33 cellular contexts compared by ENCODE assay signal in genomic region chr10:109047856-109048255, GRCh38.
"Had no signal": no experiment of that assay in that cellular context is flagged by ENCODE, and none has a peak within 500 bp of the region (broad histone marks: within the 10 kb centered on the region; RNA-seq: fewer than 3 reads in every experiment).

No MANE protein-coding gene starts in this region.

- H3K27me3 ChIP-seq: adrenal gland, body of pancreas, brain microvascular endothelial cell, breast epithelium had no signal

- DNase-seq: activated B cell treated with CpG ODN at 0.5 μM for 24 hours; activated CD4-positive, alpha-beta memory T cell treated with anti-CD3 and anti-CD28 coated beads for 36 hours; activated CD4-positive, alpha-beta T cell treated with anti-CD3 and anti-CD28 coated beads for 4 hours; activated CD4-positive, alpha-beta T cell treated with anti-CD3 and anti-CD28 coated beads, Interleukin-2, amount 10 ng/mL, durations not matched to agents 24 days and 14 days; activated CD4-positive, alpha-beta T cell treated with anti-CD3 and anti-CD28 coated beads, Interleukin-2, amount 50 U/mL, for 1 hour; activated CD4-positive, alpha-beta T cell treated with anti-CD3 and anti-CD28 coated beads, Interleukin-2, amount 50 U/mL, for 4 hours; activated CD4-positive, CD25-positive, alpha-beta regulatory T cell treated with anti-CD3 and anti-CD28 coated beads, Interleukin-2, amount 50 U/mL, for 72 hours; activated CD8-positive, alpha-beta memory T cell treated with anti-CD3 and anti-CD28 coated beads, Interleukin-2, amount 50 U/mL, for 4 hours; activated CD8-positive, alpha-beta T cell treated with anti-CD3 and anti-CD28 coated beads for 36 hours; activated effector memory CD4-positive, alpha-beta T cell treated with anti-CD3 and anti-CD28 coated beads, Interleukin-2, amount 50 U/mL, for 16 hours; activated gamma-delta T cell treated with Interleukin-2 at 50 U/mL for 16 hours; activated naive CD4-positive, alpha-beta T cell; activated naive CD4-positive, alpha-beta T cell treated with anti-CD3 and anti-CD28 coated beads for 36 hours; activated naive CD4-positive, alpha-beta T cell treated with anti-CD3 and anti-CD28 coated beads, Interleukin-2, amount 50 U/mL, for 16 hours; activated naive CD8-positive, alpha-beta T cell treated with anti-CD3 and anti-CD28 coated beads for 36 hours; activated T-cell treated with anti-CD3 and anti-CD28 coated beads for 4 hours; activated T-cell treated with anti-CD3 and anti-CD28 coated beads, Interleukin-2, amount 50 U/mL, for 1 hour; activated T-cell treated with anti-CD3 and anti-CD28 coated beads, Interleukin-2, amount 50 U/mL, for 4 hours; activated T-cell treated with anti-CD3 and anti-CD28 coated beads, Interleukin-2, amount 50 U/mL, for 72 hours; adrenal gland; amniotic stem cell; aorta; body of pancreas; brain microvascular endothelial cell; caudate nucleus; SW 1271; T-helper 1 cell; T-helper 2 cell; T-helper 9 cell had no signal

- H3K27ac ChIP-seq: adrenal gland, body of pancreas, brain microvascular endothelial cell, breast epithelium, VCaP had no signal

- H3K36me3 ChIP-seq: adrenal gland, brain microvascular endothelial cell, breast epithelium had no signal

- H3K4me3 ChIP-seq: adrenal gland, body of pancreas, breast epithelium had no signal

- H3K4me1 ChIP-seq: adrenal gland, body of pancreas, breast epithelium had no signal

- ATAC-seq: activated CD8-positive, alpha-beta T cell treated with anti-CD3 and anti-CD28 coated beads for 36 hours; activated naive CD4-positive, alpha-beta T cell treated with anti-CD3 and anti-CD28 coated beads, Interleukin-2, amount 50 U/mL, for 72 hours; activated T-cell treated with anti-CD3 and anti-CD28 coated beads, Interleukin-2, amount 50 U/mL, for 4 hours; activated T-cell treated with anti-CD3 and anti-CD28 coated beads, Interleukin-2, amount 50 U/mL, for 72 hours; activated T-helper 17 cell treated with anti-CD3 and anti-CD28 coated beads, Interleukin-2, amount 50 U/mL, for 72 hours; body of pancreas had no signal

- H3K9me3 ChIP-seq: adrenal gland, body of pancreas had no signal
